In the genomic region with DNA sequence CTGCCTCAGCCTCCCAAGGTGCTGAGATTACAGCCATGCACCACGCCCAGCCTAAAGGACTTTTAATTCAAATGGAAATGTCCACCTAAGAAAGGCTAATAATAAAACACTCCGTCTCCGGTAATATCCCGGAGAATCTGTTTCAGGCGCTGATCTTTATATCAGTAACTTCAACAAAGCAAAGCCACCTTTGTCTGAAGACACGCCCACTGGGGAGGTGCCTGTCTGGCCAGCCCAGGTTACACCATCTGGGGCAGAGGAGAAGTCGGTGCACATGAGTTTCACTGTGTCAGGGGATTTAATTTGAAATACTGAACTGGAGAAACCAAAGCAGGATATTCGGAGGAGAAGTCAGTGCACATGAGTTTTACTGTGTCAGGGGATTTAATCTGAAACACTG, we compare ENCODE assay signal across 13 cellular contexts. TPM values are rescaled to one million over a fixed set of nuclear protein-coding genes. Genes with fewer than 3 reads are reported as not detected.
A peak's percentile ranks its signal among the peaks of the same experiment; 100 is the strongest.
DNase-seq lines count a peak whose midpoint lies in the region; ATAC-seq and TF ChIP-seq lines count a peak whose summit lies in the region.
"Had no signal": no experiment of that assay in that cellular context is flagged by ENCODE, and none has a peak within 500 bp of the region (broad histone marks: within the 10 kb centered on the region; RNA-seq: fewer than 3 reads in every experiment).

No MANE protein-coding gene starts in this region.

- peak overlapping the region; percentile 28 for H3K27ac Mint-ChIP-seq in Caco-2 (ENCODE audit: unreplicated experiment)
- H3K27ac Mint-ChIP-seq: activated CD8-positive, alpha-beta T cell treated with anti-CD3 and anti-CD28 coated beads for 36 hours had no signal

- H3K27me3 ChIP-seq in Caco-2 (replicated peaks; ENCODE audit: control insufficient read depth, insufficient read depth, low read length) (no peaks in the 10 kb centered on the region), foreskin keratinocyte (no peaks in the 10 kb centered on the region)

- intact Hi-C loops in Caco-2 (cut with micrococcal nuclease; ENCODE audit: unreplicated experiment) (no loop called here), sciatic nerve (cut with DNase I) (no loop called here)

- CTCF ChIA-PET in Caco-2 (lab: Charles Lee) = interaction anchor here (1.6 kb wide), 1 partner anchor 9 kb away, joined by 3 read pairs; no protein-coding TSS in a partner anchor

- TF ChIP-seq CTCF in Caco-2 (IDR thresholded peaks at IDR 0.05; ENCODE audit: insufficient read depth in 1 of 2, low read depth in 1 of 2, low read length in 1 of 2, severe bottlenecking in 1 of 2, unreplicated experiment in 1 of 2) = no peak
- TF ChIP-seq CTCF in VCaP (conservative IDR thresholded peaks at IDR 0.05) = no peak
- TF ChIP-seq CTCF in foreskin keratinocyte (conservative IDR thresholded peaks at IDR 0.05) = no peak

- H3K4me1 ChIP-seq in Caco-2 = peaks cover 37% of the 10 kb centered on the region
- peaks cover 3% of the 10 kb centered on the region for H3K4me1 ChIP-seq in foreskin keratinocyte

- no peaks in the 10 kb centered on the region for H3K9me3 Mint-ChIP-seq in Caco-2 (ENCODE audit: unreplicated experiment)
- H3K9me3 Mint-ChIP-seq: activated CD8-positive, alpha-beta T cell treated with anti-CD3 and anti-CD28 coated beads for 36 hours; activated naive CD4-positive, alpha-beta T cell treated with anti-CD3 and anti-CD28 coated beads, Interleukin-2, amount 50 U/mL, for 72 hours had no signal

- no peak overlapping the region for H3K4me3 Mint-ChIP-seq in Caco-2 (ENCODE audit: unreplicated experiment)
- H3K4me3 Mint-ChIP-seq: activated CD8-positive, alpha-beta T cell treated with anti-CD3 and anti-CD28 coated beads for 36 hours had no signal

- H3K27me3 Mint-ChIP-seq in Caco-2 (ENCODE audit: insufficient read depth, unreplicated experiment) = no peaks in the 10 kb centered on the region
- H3K27me3 Mint-ChIP-seq: activated CD8-positive, alpha-beta T cell treated with anti-CD3 and anti-CD28 coated beads for 36 hours had no signal

- ATAC-seq in sciatic nerve (peak; percentile 18), GM18505 (IDR thresholded peaks at IDR 0.05; ENCODE audit: unreplicated experiment) (no peak), foreskin keratinocyte (no peak)
- no peak for ATAC-seq in stimulated activated naive CD8-positive, alpha-beta T cell treated with anti-CD3 and anti-CD28 coated beads, Interleukin-15, Interleukin-2, amounts not matched to agents 100 U/mL and 50 U/mL, for 24 hours
- ATAC-seq: activated CD8-positive, alpha-beta T cell treated with anti-CD3 and anti-CD28 coated beads for 36 hours; activated naive CD4-positive, alpha-beta T cell treated with anti-CD3 and anti-CD28 coated beads, Interleukin-2, amount 50 U/mL, for 72 hours had no signal

- peaks cover 32% of the 10 kb centered on the region for H3K4me1 Mint-ChIP-seq in Caco-2 (ENCODE audit: low read depth, unreplicated experiment)

- H3K4me3 ChIP-seq in Caco-2 (ENCODE audit: low read depth, low read length) = no peak overlapping the region

- DNase-seq in Caco-2 (no peak), iPS-NIHi11 (ENCODE audit: low spot score) (peak; percentile 38), sciatic nerve (ENCODE audit: low spot score) (no peak), MV-4-11 (lab: John Stamatoyannopoulos, UW) (no peak), foreskin keratinocyte (no peak)
- DNase-seq in stimulated activated naive CD8-positive, alpha-beta T cell treated with anti-CD3 and anti-CD28 coated beads, Interleukin-15, Interleukin-2, amounts not matched to agents 100 U/mL and 50 U/mL, for 24 hours = no peak
- DNase-seq: activated CD8-positive, alpha-beta T cell treated with anti-CD3 and anti-CD28 coated beads for 36 hours; NCI-H345; nucleus accumbens; T-helper 2 cell had no signal

- H3K36me3 ChIP-seq in Caco-2 (ENCODE audit: control insufficient read depth, insufficient read depth, low read length) = no peaks in the 10 kb centered on the region

- peak overlapping the region; percentile 90 for H3K27ac ChIP-seq in VCaP
- no peak overlapping the region for H3K27ac ChIP-seq in foreskin keratinocyte

- H3K36me3 Mint-ChIP-seq in Caco-2 (ENCODE audit: insufficient read depth, unreplicated experiment) = no peaks in the 10 kb centered on the region
- H3K36me3 Mint-ChIP-seq: activated naive CD4-positive, alpha-beta T cell treated with anti-CD3 and anti-CD28 coated beads, Interleukin-2, amount 50 U/mL, for 72 hours had no signal

- H3K9me3 ChIP-seq in Caco-2 = no peaks in the 10 kb centered on the region

- no peak for TF ChIP-seq POLR2A in GM18505 (IDR thresholded peaks at IDR 0.05; ENCODE audit: borderline replicate concordance, extremely low read depth, insufficient read depth, insufficient read length)

- BruUV-seq in Caco-2 (replicated peaks; lab: Mats Ljungman, UMichigan) = no TSS peak

- POLR2A ChIA-PET in Caco-2 (lab: Charles Lee) = no interaction called here

RNA-seq across cellular contexts. Expression of a gene that starts 9.4 kb away (rescaled TPM):
- total RNA-seq in Caco-2 (2022) = 57.0 and 60.0 TPM in 2 replicates
- 122 TPM for total RNA-seq in sciatic nerve
- 57.6 and 59.0 TPM in 2 replicates for total RNA-seq in foreskin keratinocyte
- 81.3 and 86.5 TPM in 2 replicates for polyA plus RNA-seq in foreskin keratinocyte

RNA-seq across cellular contexts. Expression of a gene that starts 37.7 kb away (rescaled TPM):
- total RNA-seq in Caco-2 (2022) (35.8 and 37.2 TPM in 2 replicates), sciatic nerve (30.1 TPM), foreskin keratinocyte (17.6 and 27.1 TPM in 2 replicates)
- 22.8 and 34.0 TPM in 2 replicates for polyA plus RNA-seq in foreskin keratinocyte

RNA-seq across cellular contexts. Expression of a gene that starts 58.9 kb away (rescaled TPM):
- total RNA-seq in Caco-2 (2022) = 3.1 and 3.5 TPM in 2 replicates
- 34.1 TPM for total RNA-seq in sciatic nerve
- 0.07 and 0.31 TPM in 2 replicates for total RNA-seq in foreskin keratinocyte
- 0.08 and 0.11 TPM in 2 replicates for polyA plus RNA-seq in foreskin keratinocyte
